In the genomic region with DNA sequence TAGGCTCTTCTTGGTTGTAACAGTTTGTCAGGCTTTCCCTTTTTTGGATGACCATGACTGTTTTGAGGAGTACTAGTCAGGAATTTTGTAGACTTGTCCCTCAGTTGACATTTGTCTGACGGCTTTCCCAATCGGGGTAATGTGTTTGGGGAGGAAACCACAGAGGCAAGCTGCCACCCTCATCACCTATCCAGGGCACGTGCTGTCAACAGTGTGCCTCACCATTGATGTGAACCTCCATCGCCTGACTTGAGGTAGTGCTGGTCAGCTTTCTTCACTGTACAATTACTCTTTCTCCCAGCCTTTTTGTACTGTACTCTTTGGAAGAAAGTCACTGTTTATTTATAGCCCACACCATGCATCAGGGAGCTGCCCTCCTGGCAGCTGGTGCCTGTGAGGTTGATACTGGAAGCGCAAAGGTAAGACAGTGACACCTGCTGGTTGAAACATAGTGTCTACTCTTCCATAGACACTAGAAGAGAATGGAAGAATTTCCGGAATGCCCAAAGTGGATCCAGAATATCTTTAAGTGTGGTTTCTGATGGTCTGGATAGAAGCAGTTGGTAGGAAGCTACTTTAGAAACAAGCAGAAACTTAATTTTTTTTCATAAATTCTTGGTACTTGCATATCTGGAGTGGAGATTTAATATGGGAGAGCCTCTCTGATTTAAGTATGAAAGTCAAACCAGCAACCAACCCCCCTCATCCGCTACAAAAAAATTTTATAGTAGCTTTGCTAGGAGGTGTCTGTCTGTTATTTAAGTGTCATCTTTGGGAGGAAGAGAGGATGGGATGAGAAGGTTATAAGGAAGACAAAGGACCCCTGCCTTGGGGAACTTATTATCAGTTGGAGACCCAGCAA, we compare ENCODE assay signal across 8 cellular contexts.
DNase-seq lines count a peak whose midpoint lies in the region; ATAC-seq and TF ChIP-seq lines count a peak whose summit lies in the region.

No MANE protein-coding gene starts in this region.

- H3K27ac ChIP-seq in 22Rv1, result no peak overlapping the region

- POLR2A ChIA-PET in MCF 10A (lab: Yijun Ruan, JAX), result interaction anchor here (0.6 to 1.6 kb wide), 7 partner anchors 58 to 440 kb away, joined by 3 to 11 read pairs (median 4); a partner anchor contains a TSS
- POLR2A ChIA-PET in activated CD4-positive, alpha-beta memory T cell treated with anti-CD3 and anti-CD28 coated beads, Interleukin-2, amount 10 ng/mL, durations not matched to agents 7 days and 5 days (lab: Charles Lee), result interaction anchor here (1.0 kb wide), 1 partner anchor 440 kb away, joined by 3 read pairs; a partner anchor contains a TSS

- H3K36me3 ChIP-seq in kidney epithelial cell (ENCODE audit: control insufficient read depth, insufficient read depth, low read length), result no peaks in the 10 kb centered on the region

- CTCF ChIA-PET in MCF 10A (lab: Yijun Ruan, JAX), result interaction anchor here (0.5 to 2.0 kb wide), 46 partner anchors 9 to 1069 kb away, joined by 3 to 17 read pairs (median 4); a partner anchor contains a TSS
- CTCF ChIA-PET in activated CD4-positive, alpha-beta memory T cell treated with anti-CD3 and anti-CD28 coated beads, Interleukin-2, amount 10 ng/mL, durations not matched to agents 7 days and 5 days (lab: Charles Lee), result interaction anchor here (0.6 to 1.6 kb wide), 7 partner anchors 27 to 606 kb away, joined by 3 to 7 read pairs (median 3); a partner anchor contains a TSS

- H3K4me1 Mint-ChIP-seq in MCF 10A (ENCODE audit: insufficient read depth, unreplicated experiment) (peaks cover 8% of the 10 kb centered on the region), type B pancreatic cell (ENCODE audit: unreplicated experiment) (peaks cover 5% of the 10 kb centered on the region)
- peaks cover 2% of the 10 kb centered on the region for H3K4me1 Mint-ChIP-seq in activated CD4-positive, alpha-beta memory T cell treated with anti-CD3 and anti-CD28 coated beads, Interleukin-2, amount 10 ng/mL, durations not matched to agents 7 days and 5 days

- H3K36me3 Mint-ChIP-seq in MCF 10A (ENCODE audit: insufficient read depth, unreplicated experiment) (peaks cover 34% of the 10 kb centered on the region), type B pancreatic cell (peaks cover 7% of the 10 kb centered on the region)
- H3K36me3 Mint-ChIP-seq in activated CD4-positive, alpha-beta memory T cell treated with anti-CD3 and anti-CD28 coated beads, Interleukin-2, amount 10 ng/mL, durations not matched to agents 7 days and 5 days (ENCODE audit: low read depth), result peaks cover 2% of the 10 kb centered on the region

- ATAC-seq in HG03095 (IDR thresholded peaks at IDR 0.05; ENCODE audit: unreplicated experiment), result peak; percentile 63

- no peak overlapping the region for H3K4me3 ChIP-seq in kidney epithelial cell (ENCODE audit: low read depth, low read length)

- H3K27ac Mint-ChIP-seq in MCF 10A (ENCODE audit: low read depth, unreplicated experiment) (no peak overlapping the region), type B pancreatic cell (peak overlapping the region; percentile 6)
- no peak overlapping the region for H3K27ac Mint-ChIP-seq in activated CD4-positive, alpha-beta memory T cell treated with anti-CD3 and anti-CD28 coated beads, Interleukin-2, amount 10 ng/mL, durations not matched to agents 7 days and 5 days

- H3K27me3 Mint-ChIP-seq in MCF 10A (ENCODE audit: insufficient read depth, unreplicated experiment) (no peaks in the 10 kb centered on the region), type B pancreatic cell (no peaks in the 10 kb centered on the region)
- no peaks in the 10 kb centered on the region for H3K27me3 Mint-ChIP-seq in activated CD4-positive, alpha-beta memory T cell treated with anti-CD3 and anti-CD28 coated beads, Interleukin-2, amount 10 ng/mL, durations not matched to agents 7 days and 5 days

- BruUV-seq in MCF 10A (replicated peaks; lab: Mats Ljungman, UMichigan), result no TSS peak

- H3K27me3 ChIP-seq in kidney epithelial cell (ENCODE audit: control insufficient read depth, insufficient read depth, low read length), result no peaks in the 10 kb centered on the region

- H3K9me3 Mint-ChIP-seq in MCF 10A (ENCODE audit: unreplicated experiment) (no peaks in the 10 kb centered on the region), type B pancreatic cell (no peaks in the 10 kb centered on the region)
- H3K9me3 Mint-ChIP-seq in activated CD4-positive, alpha-beta memory T cell treated with anti-CD3 and anti-CD28 coated beads, Interleukin-2, amount 10 ng/mL, durations not matched to agents 7 days and 5 days, result no peaks in the 10 kb centered on the region

- DNase-seq in GM03348 (ENCODE audit: low spot score) (peak; percentile 72), NCI-H510A (lab: John Stamatoyannopoulos, UW) (peak; percentile 56), MCF 10A (ENCODE audit: unreplicated experiment) (peak; percentile 67), kidney epithelial cell (ENCODE audit: low read depth) (peak; percentile 48), type B pancreatic cell (ENCODE audit: extremely low spot score, unreplicated experiment) (no peak)
- DNase-seq in activated CD4-positive, alpha-beta memory T cell treated with anti-CD3 and anti-CD28 coated beads, Interleukin-2, amount 10 ng/mL, durations not matched to agents 7 days and 5 days, result no peak

- intact Hi-C loops in MCF 10A (cut with micrococcal nuclease), result loop anchor here (2.0 to 10.0 kb wide), 4 partner anchors 69 to 735 kb away; a partner anchor contains a TSS

- TF ChIP-seq CTCF in 22Rv1 (IDR thresholded peaks at IDR 0.05), result peak; percentile 91
- peak; percentile 64 for TF ChIP-seq CTCF in MCF 10A (IDR thresholded peaks at IDR 0.05; ENCODE audit: unreplicated experiment)
- TF ChIP-seq CTCF in kidney epithelial cell (IDR thresholded peaks at IDR 0.05; ENCODE audit: insufficient read depth, low read length, poor library complexity, severe bottlenecking), result peak; percentile 77
- TF ChIP-seq CTCF in type B pancreatic cell (conservative IDR thresholded peaks at IDR 0.05), result peak; percentile 80

- H3K4me3 Mint-ChIP-seq in MCF 10A (ENCODE audit: unreplicated experiment) (no peak overlapping the region), type B pancreatic cell (no peak overlapping the region)
- H3K4me3 Mint-ChIP-seq in activated CD4-positive, alpha-beta memory T cell treated with anti-CD3 and anti-CD28 coated beads, Interleukin-2, amount 10 ng/mL, durations not matched to agents 7 days and 5 days, result no peak overlapping the region

Comparison
In these comparisons a context has a peak if more than half of its experiments do, and no peak if none do; other contexts are left out.
1. DNase-seq: peak in GM03348 (single experiment), NCI-H510A (single experiment), MCF 10A (single experiment) and kidney epithelial cell (single experiment); none in type B pancreatic cell (single experiment) and activated CD4-positive, alpha-beta memory T cell treated with anti-CD3 and anti-CD28 coated beads, Interleukin-2, amount 10 ng/mL, durations not matched to agents 7 days and 5 days (single experiment).
2. Peak in every context shown above with its lines, with median percentiles within 50 percentile points of each other: CTCF ChIP-seq.